ENCODE assay signal across 1 cellular context in genomic region chr20:23509580-23509913, GRCh38.
TF ChIP-seq lines count a peak whose summit lies in the region.

No MANE protein-coding gene starts in this region.

TF ChIP-seq in HepG2, 621 proteins besides CTCF, POLR2A, EP300 and RAD21 (continues in another document):
- TF ChIP-seq, protein P1, sequence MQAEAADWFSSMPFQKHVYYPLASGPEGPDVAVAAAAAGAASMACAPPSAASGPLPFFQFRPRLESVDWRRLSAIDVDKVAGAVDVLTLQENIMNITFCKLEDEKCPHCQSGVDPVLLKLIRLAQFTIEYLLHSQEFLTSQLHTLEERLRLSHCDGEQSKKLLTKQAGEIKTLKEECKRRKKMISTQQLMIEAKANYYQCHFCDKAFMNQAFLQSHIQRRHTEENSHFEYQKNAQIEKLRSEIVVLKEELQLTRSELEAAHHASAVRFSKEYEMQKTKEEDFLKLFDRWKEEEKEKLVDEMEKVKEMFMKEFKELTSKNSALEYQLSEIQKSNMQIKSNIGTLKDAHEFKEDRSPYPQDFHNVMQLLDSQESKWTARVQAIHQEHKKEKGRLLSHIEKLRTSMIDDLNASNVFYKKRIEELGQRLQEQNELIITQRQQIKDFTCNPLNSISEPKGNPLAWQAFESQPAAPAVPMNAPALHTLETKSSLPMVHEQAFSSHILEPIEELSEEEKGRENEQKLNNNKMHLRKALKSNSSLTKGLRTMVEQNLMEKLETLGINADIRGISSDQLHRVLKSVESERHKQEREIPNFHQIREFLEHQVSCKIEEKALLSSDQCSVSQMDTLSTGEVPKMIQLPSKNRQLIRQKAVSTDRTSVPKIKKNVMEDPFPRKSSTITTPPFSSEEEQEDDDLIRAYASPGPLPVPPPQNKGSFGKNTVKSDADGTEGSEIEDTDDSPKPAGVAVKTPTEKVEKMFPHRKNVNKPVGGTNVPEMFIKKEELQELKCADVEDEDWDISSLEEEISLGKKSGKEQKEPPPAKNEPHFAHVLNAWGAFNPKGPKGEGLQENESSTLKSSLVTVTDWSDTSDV (CRISPR knock-in tag; IDR thresholded peaks at IDR 0.05) = no peak
- TF ChIP-seq, protein P2, sequence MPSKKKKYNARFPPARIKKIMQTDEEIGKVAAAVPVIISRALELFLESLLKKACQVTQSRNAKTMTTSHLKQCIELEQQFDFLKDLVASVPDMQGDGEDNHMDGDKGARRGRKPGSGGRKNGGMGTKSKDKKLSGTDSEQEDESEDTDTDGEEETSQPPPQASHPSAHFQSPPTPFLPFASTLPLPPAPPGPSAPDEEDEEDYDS (CRISPR knock-in tag; IDR thresholded peaks at IDR 0.05) = no peak
- TF ChIP-seq ZNF891 (CRISPR knock-in tag; IDR thresholded peaks at IDR 0.05) (0 out of 2 replicates have a peak, but pooled peaks have one; percentile 39), ZNF687 (CRISPR knock-in tag; IDR thresholded peaks at IDR 0.05) (peak; percentile 34; the same call in 1 of the 2 replicates), ZC3H4 (CRISPR knock-in tag; IDR thresholded peaks at IDR 0.05; ENCODE audit: borderline replicate concordance) (no peak), SALL1 (CRISPR knock-in tag; IDR thresholded peaks at IDR 0.05) (0 out of 2 replicates have a peak, but pooled peaks have one; percentile 1), ZNF292 (CRISPR knock-in tag; IDR thresholded peaks at IDR 0.05; ENCODE audit: borderline replicate concordance, low read depth) (peak; percentile 33; the same call in 1 of the 2 replicates), ZNF703 (CRISPR knock-in tag; IDR thresholded peaks at IDR 0.05; ENCODE audit: borderline replicate concordance) (no peak), ZNF589 (CRISPR knock-in tag; conservative IDR thresholded peaks at IDR 0.05) (no peak), SMC3 (IDR thresholded peaks at IDR 0.05; ENCODE audit: low read length) (no peak), MXD1 (CRISPR knock-in tag; IDR thresholded peaks at IDR 0.05) (no peak), JUND (CRISPR knock-in tag; IDR thresholded peaks at IDR 0.05) (no peak), ZNF597 (CRISPR knock-in tag; IDR thresholded peaks at IDR 0.05) (no peak), GABPB1 (CRISPR knock-in tag; IDR thresholded peaks at IDR 0.05) (peak; percentile 47; the same call in 1 of the 2 replicates), TBX3 (IDR thresholded peaks at IDR 0.05; ENCODE audit: borderline replicate concordance) (no peak), U2AF1 (optimal IDR thresholded peaks at IDR 0.05; ENCODE audit: low read depth, low read length) (no peak), ARID2 (CRISPR knock-in tag; IDR thresholded peaks at IDR 0.05; ENCODE audit: borderline replicate concordance) (no peak), ZFY (CRISPR knock-in tag; IDR thresholded peaks at IDR 0.05) (0 out of 2 replicates have a peak, but pooled peaks have one; percentile 2), NPAS2 (CRISPR knock-in tag; IDR thresholded peaks at IDR 0.05; ENCODE audit: borderline replicate concordance) (no peak), ZNF18 (CRISPR knock-in tag; IDR thresholded peaks at IDR 0.05; ENCODE audit: insufficient replicate concordance) (no peak), ADNP (CRISPR knock-in tag; IDR thresholded peaks at IDR 0.05) (no peak), EEA1 (CRISPR knock-in tag; IDR thresholded peaks at IDR 0.05; ENCODE audit: borderline replicate concordance) (no peak), ZNF556 (CRISPR knock-in tag; IDR thresholded peaks at IDR 0.05; ENCODE audit: borderline replicate concordance) (no peak), ZNF841 (CRISPR knock-in tag; IDR thresholded peaks at IDR 0.05; ENCODE audit: borderline replicate concordance) (no peak), SP1 (IDR thresholded peaks at IDR 0.05) (no peak), SP1 (CRISPR knock-in tag; IDR thresholded peaks at IDR 0.05) (no peak), PRMT3 (CRISPR knock-in tag; IDR thresholded peaks at IDR 0.05; ENCODE audit: borderline replicate concordance, low read depth) (no peak), MTF2 (CRISPR knock-in tag; IDR thresholded peaks at IDR 0.05; ENCODE audit: borderline replicate concordance) (peak; percentile 51; the same call in 1 of the 2 replicates), SOX6 (IDR thresholded peaks at IDR 0.05) (no peak), SOX6 (CRISPR knock-in tag; IDR thresholded peaks at IDR 0.05) (no peak), SIX4 (CRISPR knock-in tag; IDR thresholded peaks at IDR 0.05) (no peak), FOSL1 (CRISPR knock-in tag; IDR thresholded peaks at IDR 0.05; ENCODE audit: borderline replicate concordance) (no peak), ZNF879 (CRISPR knock-in tag; IDR thresholded peaks at IDR 0.05) (no peak), HMG20A (CRISPR knock-in tag; IDR thresholded peaks at IDR 0.05; ENCODE audit: borderline replicate concordance) (no peak), ZNF124 (CRISPR knock-in tag; IDR thresholded peaks at IDR 0.05) (no peak), NFYB (CRISPR knock-in tag; IDR thresholded peaks at IDR 0.05) (no peak), KLF6 (CRISPR knock-in tag; IDR thresholded peaks at IDR 0.05) (no peak), TBP (CRISPR knock-in tag; IDR thresholded peaks at IDR 0.05) (no peak), ZNF274 (CRISPR knock-in tag; IDR thresholded peaks at IDR 0.05) (no peak), ZNF747 (CRISPR knock-in tag; IDR thresholded peaks at IDR 0.05; ENCODE audit: borderline replicate concordance) (no peak)
- TF ChIP-seq, protein P3, sequence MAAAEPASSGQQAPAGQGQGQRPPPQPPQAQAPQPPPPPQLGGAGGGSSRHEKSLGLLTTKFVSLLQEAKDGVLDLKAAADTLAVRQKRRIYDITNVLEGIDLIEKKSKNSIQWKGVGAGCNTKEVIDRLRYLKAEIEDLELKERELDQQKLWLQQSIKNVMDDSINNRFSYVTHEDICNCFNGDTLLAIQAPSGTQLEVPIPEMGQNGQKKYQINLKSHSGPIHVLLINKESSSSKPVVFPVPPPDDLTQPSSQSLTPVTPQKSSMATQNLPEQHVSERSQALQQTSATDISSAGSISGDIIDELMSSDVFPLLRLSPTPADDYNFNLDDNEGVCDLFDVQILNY (CRISPR knock-in tag; conservative IDR thresholded peaks at IDR 0.05) = no peak
- TF ChIP-seq, protein P4, sequence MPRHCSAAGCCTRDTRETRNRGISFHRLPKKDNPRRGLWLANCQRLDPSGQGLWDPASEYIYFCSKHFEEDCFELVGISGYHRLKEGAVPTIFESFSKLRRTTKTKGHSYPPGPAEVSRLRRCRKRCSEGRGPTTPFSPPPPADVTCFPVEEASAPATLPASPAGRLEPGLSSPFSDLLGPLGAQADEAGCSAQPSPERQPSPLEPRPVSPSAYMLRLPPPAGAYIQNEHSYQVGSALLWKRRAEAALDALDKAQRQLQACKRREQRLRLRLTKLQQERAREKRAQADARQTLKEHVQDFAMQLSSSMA (CRISPR knock-in tag; IDR thresholded peaks at IDR 0.05) = no peak
- TF ChIP-seq, protein P5, sequence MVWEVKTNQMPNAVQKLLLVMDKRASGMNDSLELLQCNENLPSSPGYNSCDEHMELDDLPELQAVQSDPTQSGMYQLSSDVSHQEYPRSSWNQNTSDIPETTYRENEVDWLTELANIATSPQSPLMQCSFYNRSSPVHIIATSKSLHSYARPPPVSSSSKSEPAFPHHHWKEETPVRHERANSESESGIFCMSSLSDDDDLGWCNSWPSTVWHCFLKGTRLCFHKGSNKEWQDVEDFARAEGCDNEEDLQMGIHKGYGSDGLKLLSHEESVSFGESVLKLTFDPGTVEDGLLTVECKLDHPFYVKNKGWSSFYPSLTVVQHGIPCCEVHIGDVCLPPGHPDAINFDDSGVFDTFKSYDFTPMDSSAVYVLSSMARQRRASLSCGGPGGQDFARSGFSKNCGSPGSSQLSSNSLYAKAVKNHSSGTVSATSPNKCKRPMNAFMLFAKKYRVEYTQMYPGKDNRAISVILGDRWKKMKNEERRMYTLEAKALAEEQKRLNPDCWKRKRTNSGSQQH (CRISPR knock-in tag; IDR thresholded peaks at IDR 0.05; ENCODE audit: low read depth) = no peak
- TF ChIP-seq, protein P6, sequence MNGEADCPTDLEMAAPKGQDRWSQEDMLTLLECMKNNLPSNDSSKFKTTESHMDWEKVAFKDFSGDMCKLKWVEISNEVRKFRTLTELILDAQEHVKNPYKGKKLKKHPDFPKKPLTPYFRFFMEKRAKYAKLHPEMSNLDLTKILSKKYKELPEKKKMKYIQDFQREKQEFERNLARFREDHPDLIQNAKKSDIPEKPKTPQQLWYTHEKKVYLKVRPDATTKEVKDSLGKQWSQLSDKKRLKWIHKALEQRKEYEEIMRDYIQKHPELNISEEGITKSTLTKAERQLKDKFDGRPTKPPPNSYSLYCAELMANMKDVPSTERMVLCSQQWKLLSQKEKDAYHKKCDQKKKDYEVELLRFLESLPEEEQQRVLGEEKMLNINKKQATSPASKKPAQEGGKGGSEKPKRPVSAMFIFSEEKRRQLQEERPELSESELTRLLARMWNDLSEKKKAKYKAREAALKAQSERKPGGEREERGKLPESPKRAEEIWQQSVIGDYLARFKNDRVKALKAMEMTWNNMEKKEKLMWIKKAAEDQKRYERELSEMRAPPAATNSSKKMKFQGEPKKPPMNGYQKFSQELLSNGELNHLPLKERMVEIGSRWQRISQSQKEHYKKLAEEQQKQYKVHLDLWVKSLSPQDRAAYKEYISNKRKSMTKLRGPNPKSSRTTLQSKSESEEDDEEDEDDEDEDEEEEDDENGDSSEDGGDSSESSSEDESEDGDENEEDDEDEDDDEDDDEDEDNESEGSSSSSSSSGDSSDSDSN (CRISPR knock-in tag; IDR thresholded peaks at IDR 0.05) = 0 out of 2 replicates have a peak, but pooled peaks have one; percentile 20
- TF ChIP-seq, protein P7, sequence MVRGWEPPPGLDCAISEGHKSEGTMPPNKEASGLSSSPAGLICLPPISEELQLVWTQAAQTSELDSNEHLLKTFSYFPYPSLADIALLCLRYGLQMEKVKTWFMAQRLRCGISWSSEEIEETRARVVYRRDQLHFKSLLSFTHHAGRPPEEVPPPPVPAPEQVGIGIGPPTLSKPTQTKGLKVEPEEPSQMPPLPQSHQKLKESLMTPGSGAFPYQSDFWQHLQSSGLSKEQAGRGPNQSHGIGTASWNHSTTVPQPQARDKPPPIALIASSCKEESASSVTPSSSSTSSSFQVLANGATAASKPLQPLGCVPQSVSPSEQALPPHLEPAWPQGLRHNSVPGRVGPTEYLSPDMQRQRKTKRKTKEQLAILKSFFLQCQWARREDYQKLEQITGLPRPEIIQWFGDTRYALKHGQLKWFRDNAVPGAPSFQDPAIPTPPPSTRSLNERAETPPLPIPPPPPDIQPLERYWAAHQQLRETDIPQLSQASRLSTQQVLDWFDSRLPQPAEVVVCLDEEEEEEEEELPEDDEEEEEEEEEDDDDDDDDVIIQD (CRISPR knock-in tag; IDR thresholded peaks at IDR 0.05; ENCODE audit: low read depth) = no peak
- TF ChIP-seq, protein P8, sequence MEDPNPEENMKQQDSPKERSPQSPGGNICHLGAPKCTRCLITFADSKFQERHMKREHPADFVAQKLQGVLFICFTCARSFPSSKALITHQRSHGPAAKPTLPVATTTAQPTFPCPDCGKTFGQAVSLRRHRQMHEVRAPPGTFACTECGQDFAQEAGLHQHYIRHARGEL (CRISPR knock-in tag; IDR thresholded peaks at IDR 0.05) = no peak
